ENCODE assay signal across 22 cellular contexts in the genomic region with DNA sequence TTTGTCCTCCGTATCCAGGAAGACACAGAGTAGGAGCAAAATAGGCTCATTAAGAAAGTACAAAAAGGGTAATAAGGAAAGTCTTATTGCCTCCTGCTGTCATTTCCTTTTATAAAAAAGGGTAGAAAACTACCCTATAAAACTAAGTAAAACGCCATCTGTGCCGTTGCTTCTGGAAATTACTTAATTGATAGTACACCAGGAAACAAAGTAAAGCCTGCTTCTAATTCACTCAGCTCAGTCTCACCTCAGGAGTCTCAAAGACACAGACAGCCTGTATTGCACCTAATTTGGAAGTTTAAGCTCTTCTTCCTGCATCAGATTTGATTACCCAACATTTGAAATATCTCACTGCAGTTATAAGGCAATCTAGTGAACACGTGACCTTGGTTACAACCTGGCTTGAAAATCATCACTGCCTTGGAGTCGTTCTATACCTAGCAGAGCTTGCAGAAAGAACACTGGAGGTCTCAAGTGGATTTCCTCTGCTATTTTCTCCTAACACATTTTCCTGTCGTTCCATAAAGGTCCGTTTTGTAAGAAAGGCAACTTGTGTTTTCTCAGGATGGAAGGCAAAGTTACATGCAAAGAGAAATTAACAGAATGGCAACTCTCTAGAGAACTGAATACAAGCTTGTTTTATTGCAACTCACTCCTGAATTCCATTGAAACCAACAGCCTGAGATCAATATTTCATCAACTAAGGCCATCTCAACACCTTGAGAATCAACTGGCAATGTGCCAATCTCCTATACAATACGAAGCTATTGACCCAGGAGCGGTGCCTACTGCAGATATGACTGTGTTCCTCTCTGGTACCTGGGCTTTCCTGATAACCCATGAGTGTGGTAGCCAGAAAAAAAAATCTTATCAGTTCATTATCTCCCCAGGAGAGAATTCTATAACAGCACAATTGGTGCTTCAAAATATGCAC.
DNase-seq lines count a peak whose midpoint lies in the region; ATAC-seq and TF ChIP-seq lines count a peak whose summit lies in the region.
"Had no signal": no experiment of that assay in that cellular context is flagged by ENCODE, and none has a peak within 500 bp of the region (broad histone marks: within the 10 kb centered on the region; RNA-seq: fewer than 3 reads in every experiment).

No MANE protein-coding gene starts in this region.

- POLR2A ChIA-PET in A673 (lab: Charles Lee; ENCODE audit: low non-redundant PET): interaction anchor here (0.6 to 2.3 kb wide), 5 partner anchors 14 to 502 kb away, joined by 3 to 13 read pairs (median 4); no protein-coding TSS in a partner anchor

- 81 to 86% methylated on average over 9 of the region's 9 CpGs for WGBS in gastroesophageal sphincter (ENCODE audit: low coverage in 1 of 2), 2 donors

- H3K27ac ChIP-seq in A673 (ENCODE audit: low read depth, low read length, poor library complexity, severe bottlenecking) (peak overlapping the region; percentile 96), gastroesophageal sphincter (no peak overlapping the region)
- H3K27ac ChIP-seq: BLaER1, GM23248, KMS-11, Peyer's patch had no signal

- H3K27me3 ChIP-seq in A673 (replicated peaks; ENCODE audit: insufficient read depth, low read depth, low read length, poor library complexity) (no peaks in the 10 kb centered on the region), gastroesophageal sphincter (no peaks in the 10 kb centered on the region)
- H3K27me3 ChIP-seq: BLaER1, Peyer's patch had no signal

- BruUV-seq in A673 (replicated peaks; lab: Mats Ljungman, UMichigan): TSS peak; percentile 98

- TF ChIP-seq CTCF in A673 (conservative IDR thresholded peaks at IDR 0.05; ENCODE audit: low read depth, low read length): no peak
- TF ChIP-seq CTCF in gastroesophageal sphincter (IDR thresholded peaks at IDR 0.05): no peak

- no peaks in the 10 kb centered on the region for H3K36me3 ChIP-seq in A673 (ENCODE audit: insufficient read depth, low read length, poor library complexity, severe bottlenecking)
- no peaks in the 10 kb centered on the region for H3K36me3 ChIP-seq in gastroesophageal sphincter
- H3K36me3 ChIP-seq: BLaER1, Peyer's patch had no signal

- DNase-seq in A673 (ENCODE audit: low spot score) (peak; percentile 93), COLO668 (lab: John Stamatoyannopoulos, UW; ENCODE audit: unreplicated experiment) (peak; percentile 17), NCI-H69 (lab: John Stamatoyannopoulos, UW) (peak; percentile 17), left colon (no peak), Kasumi-1 (lab: John Stamatoyannopoulos, UW) (no peak)
- DNase-seq: ACHN; Calu3; CD8-positive, alpha-beta T cell; DMS153; GM23248; H9; HFFc6; NCI-H187; NCI-H2107; NCI-H2227 treated with DMSO at 0.1 percent for 48 hours; NCI-H526; Peyer's patch; T-cell had no signal

- CTCF ChIA-PET in A673 (lab: Charles Lee): interaction anchor here (1.0 to 2.3 kb wide), 2 partner anchors 40 to 58 kb away, joined by 5 to 7 read pairs; no protein-coding TSS in a partner anchor

- H3K4me1 ChIP-seq in A673 (ENCODE audit: insufficient read depth, low read length, poor library complexity, severe bottlenecking) (peaks cover 83% of the 10 kb centered on the region), gastroesophageal sphincter (peaks cover 0 to 4% (median 0%) of the 10 kb centered on the region in 3 donors)
- H3K4me1 ChIP-seq: Peyer's patch had no signal

- no peak for TF ChIP-seq POLR2A in gastroesophageal sphincter (IDR thresholded peaks at IDR 0.05)
- no peak for TF ChIP-seq POLR2A in GM18505 (IDR thresholded peaks at IDR 0.05; ENCODE audit: borderline replicate concordance, extremely low read depth, insufficient read depth, insufficient read length)

- no peak for TF ChIP-seq EP300 in gastroesophageal sphincter (IDR thresholded peaks at IDR 0.05)

- H3K4me3 ChIP-seq in A673 (ENCODE audit: low read depth, low read length, poor library complexity, severe bottlenecking): no peak overlapping the region
- H3K4me3 ChIP-seq in gastroesophageal sphincter: no peak overlapping the region
- H3K4me3 ChIP-seq: BLaER1, GM23248, Peyer's patch had no signal

- peak; percentile 84 for ATAC-seq in left colon
- no peak for ATAC-seq in gastroesophageal sphincter
- ATAC-seq in GM18505 (IDR thresholded peaks at IDR 0.05; ENCODE audit: unreplicated experiment): no peak
- ATAC-seq: CD8-positive, alpha-beta T cell; T-cell had no signal

- intact Hi-C loops in A673 (cut with micrococcal nuclease; ENCODE audit: unreplicated experiment): loop anchor here (1.0 to 5.0 kb wide), 2 partner anchors 40 to 146 kb away; no protein-coding TSS in a partner anchor
- intact Hi-C loops in left colon (cut with DNase I, micrococcal nuclease): no loop called here

- H3K9me3 ChIP-seq in A673 (ENCODE audit: low read depth, low read length, poor library complexity, severe bottlenecking): no peaks in the 10 kb centered on the region
- no peaks in the 10 kb centered on the region for H3K9me3 ChIP-seq in gastroesophageal sphincter
- H3K9me3 ChIP-seq: BLaER1, Peyer's patch had no signal

Comparison
In these comparisons a context has a peak if more than half of its experiments do, and no peak if none do; other contexts are left out.
1. DNase-seq: peak in A673 (single experiment), COLO668 (single experiment) and NCI-H69 (single experiment); none in left colon (0 of 2) and Kasumi-1 (0 of 2).